Comparison of ENCODE assay signal across 8 cellular contexts in the genomic region with DNA sequence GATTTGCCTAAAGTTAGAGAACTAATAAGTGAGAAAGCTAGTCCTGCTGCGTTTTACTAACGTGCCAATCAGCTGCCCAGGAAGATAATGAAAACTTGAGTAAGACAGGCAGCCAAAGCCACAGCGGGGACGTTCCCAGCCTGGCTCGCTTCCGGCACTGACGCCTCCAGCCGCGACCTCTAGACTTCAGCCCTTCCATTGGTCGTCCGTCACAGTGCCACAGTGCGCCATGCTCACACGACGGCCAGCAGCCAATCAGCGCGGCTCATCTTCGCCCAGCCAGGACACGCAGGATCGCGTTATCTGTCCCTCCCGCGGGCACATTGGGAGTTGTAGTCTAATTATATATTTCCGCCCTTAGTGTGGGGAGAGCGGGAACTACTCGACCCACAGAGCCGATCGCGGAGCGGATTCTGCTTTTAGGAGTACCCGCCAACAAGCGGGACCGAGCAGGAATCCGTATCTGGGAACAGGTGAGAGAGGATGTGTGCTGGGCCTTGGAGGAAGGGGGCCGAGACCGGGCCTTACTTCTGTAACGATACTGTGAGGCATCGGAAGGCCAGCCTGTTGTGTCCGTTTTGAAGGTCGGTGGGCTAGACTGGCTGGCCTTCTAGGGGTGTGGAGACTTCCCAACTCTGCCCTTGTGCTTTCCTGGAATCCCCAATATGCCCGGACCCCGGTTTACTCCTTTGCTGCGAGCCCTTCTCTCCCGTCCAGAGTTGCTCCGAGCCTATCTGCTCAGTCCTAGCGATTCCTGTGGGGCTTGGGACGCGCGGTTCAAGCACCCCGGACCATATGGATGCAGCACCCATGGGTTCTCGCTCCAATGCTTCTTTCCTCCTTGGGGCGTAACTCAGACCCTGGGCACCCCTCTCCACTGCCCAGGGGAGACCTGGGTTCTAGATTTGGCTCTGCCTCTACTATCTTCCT. TPM values are rescaled to one million over a fixed set of nuclear protein-coding genes. Genes with fewer than 3 reads are reported as not detected.
DNase-seq lines count a peak whose midpoint lies in the region; ATAC-seq and FAIRE-seq lines count a peak whose summit lies in the region.

FDPS (plus strand) TSS at position 374 of the 930 bp plus-strand sequence. CDS start 924 bp downstream, outside the sequence.

- H3K27ac Mint-ChIP-seq in activated T-cell treated with anti-CD3 and anti-CD28 coated beads, Interleukin-2, amount 50 U/mL, for 72 hours, result peak within 1 kb of the TSS; percentile 97

- H3K4me3 ChIP-seq in muscle layer of duodenum (ENCODE audit: low read depth in 1 of 2, low read length in 2 of 2), result peak within 1 kb of the TSS; percentile 95 to 98

- ATAC-seq in GM21786 (IDR thresholded peaks at IDR 0.05; ENCODE audit: unreplicated experiment) (peak; percentile 96), esophagus mucosa (peak; percentile 99)
- peak; percentile 99 for ATAC-seq in activated T-cell treated with anti-CD3 and anti-CD28 coated beads, Interleukin-2, amount 50 U/mL, for 72 hours (replicated peaks in 1 of 2)

- H3K9me3 ChIP-seq in KOPT-K1 (ENCODE audit: insufficient read depth, low read length, poor library complexity, severe bottlenecking) (no peaks in the 10 kb centered on the region), muscle layer of duodenum (ENCODE audit: control insufficient read depth in 1 of 2, low read length in 2 of 2) (no peaks in the 10 kb centered on the region)

- FAIRE-seq in RCC 7860 (lab: Jason Lieb, UNC), result peak; percentile 91

- H3K4me3 Mint-ChIP-seq in activated T-cell treated with anti-CD3 and anti-CD28 coated beads, Interleukin-2, amount 50 U/mL, for 72 hours, result peak within 1 kb of the TSS; percentile 98 to 99

- peaks cover 17 to 32% of the 10 kb centered on the region in 2 donors for H3K36me3 Mint-ChIP-seq in activated T-cell treated with anti-CD3 and anti-CD28 coated beads, Interleukin-2, amount 50 U/mL, for 72 hours (ENCODE audit: insufficient read depth in 2 of 2)

- H3K4me1 Mint-ChIP-seq in activated T-cell treated with anti-CD3 and anti-CD28 coated beads, Interleukin-2, amount 50 U/mL, for 72 hours (ENCODE audit: low read depth), result peaks cover 39% of the 10 kb centered on the region

- H3K27me3 Mint-ChIP-seq in activated T-cell treated with anti-CD3 and anti-CD28 coated beads, Interleukin-2, amount 50 U/mL, for 72 hours (ENCODE audit: low read depth), result no peaks in the 10 kb centered on the region

- no peaks in the 10 kb centered on the region for H3K9me3 Mint-ChIP-seq in activated T-cell treated with anti-CD3 and anti-CD28 coated beads, Interleukin-2, amount 50 U/mL, for 72 hours

- H3K4me1 ChIP-seq in muscle layer of duodenum (ENCODE audit: control insufficient read depth in 1 of 2, insufficient read depth in 2 of 2, low read length in 2 of 2), result peaks cover 0 to 14% of the 10 kb centered on the region in 2 donors

- peaks cover 35% of the 10 kb centered on the region for H3K36me3 ChIP-seq in KOPT-K1 (ENCODE audit: insufficient read depth, low read length)
- peaks cover 9 to 11% of the 10 kb centered on the region in 2 donors for H3K36me3 ChIP-seq in muscle layer of duodenum (ENCODE audit: control insufficient read depth in 1 of 2, insufficient read depth in 2 of 2, low read length in 2 of 2)

- DNase-seq in DMS79 (lab: John Stamatoyannopoulos, UW) (peak; percentile 98), RCC 7860 (ENCODE audit: low spot score) (peak; percentile 98)
- DNase-seq in activated T-cell treated with anti-CD3 and anti-CD28 coated beads, Interleukin-2, amount 50 U/mL, for 72 hours, result peak; percentile 95 to 98
- DNase-seq in stimulated activated CD8-positive, alpha-beta memory T cell treated with anti-CD3 and anti-CD28 coated beads, Interleukin-7, amount 100 ng/mL, for 4 hours (ENCODE audit: low read depth in 2 of 2), result peak; percentile 96 to 98

- H3K27ac ChIP-seq in KOPT-K1 (ENCODE audit: low read depth, low read length, poor library complexity, severe bottlenecking) (peak within 1 kb of the TSS; percentile 96), muscle layer of duodenum (ENCODE audit: low read length) (peak within 1 kb of the TSS; percentile 96)

- no peaks in the 10 kb centered on the region for H3K27me3 ChIP-seq in muscle layer of duodenum (ENCODE audit: low read depth, low read length)

RNA-seq across cellular contexts. Expression of gene FDPS, which starts in this region (rescaled TPM):
- total RNA-seq in activated T-cell treated with anti-CD3 and anti-CD28 coated beads, Interleukin-2, amount 50 U/mL, for 72 hours, result 100 to 1,000 TPM; 182 to 184 TPM
- 401 TPM for total RNA-seq in esophagus mucosa

Comparison
In these comparisons a context has a peak if more than half of its experiments do, and no peak if none do; other contexts are left out.
1. Peak in every context shown above with its lines: DNase-seq, ATAC-seq, H3K4me3 ChIP-seq and H3K27ac ChIP-seq.